Comparison of ENCODE assay signal across 12 cellular contexts in genomic region chr7:45031829-45032228, GRCh38. TPM values are rescaled to one million over a fixed set of nuclear protein-coding genes. Genes with fewer than 3 reads are reported as not detected.
DNase-seq lines count a peak whose midpoint lies in the region; ATAC-seq, FAIRE-seq and TF ChIP-seq lines count a peak whose summit lies in the region.
"Had no signal": no experiment of that assay in that cellular context is flagged by ENCODE, and none has a peak within 500 bp of the region (broad histone marks: within the 10 kb centered on the region; RNA-seq: fewer than 3 reads in every experiment).

No MANE protein-coding gene starts in this region.

- H3K9ac ChIP-seq in HepG2 (ENCODE audit: insufficient read depth, low read depth, low read length) = no peak overlapping the region
- no peak overlapping the region for H3K9ac ChIP-seq in Karpas-422 (ENCODE audit: low read length)

- H2AFZ ChIP-seq in HepG2 (ENCODE audit: low read length) (no peak overlapping the region), Karpas-422 (ENCODE audit: low read length) (no peak overlapping the region)

- intact Hi-C loops in HepG2 (cut with micrococcal nuclease; ENCODE audit: unreplicated experiment) = no loop called here
- intact Hi-C loops in right lobe of liver (cut with DNase I) = no loop called here

- TF ChIP-seq RAD21 in HepG2 (CRISPR knock-in tag; IDR thresholded peaks at IDR 0.05) = no peak

- no peaks in the 10 kb centered on the region for H3K9me3 ChIP-seq in HepG2 (ENCODE audit: low read length)
- no peaks in the 10 kb centered on the region for H3K9me3 ChIP-seq in right lobe of liver
- H3K9me3 ChIP-seq in Karpas-422 (ENCODE audit: low read length) = no peaks in the 10 kb centered on the region
- H3K9me3 ChIP-seq: left ventricle myocardium inferior had no signal

- H3K4me3 ChIP-seq in HepG2 (replicated peaks in 1 of 3; ENCODE audit: insufficient read depth in 1 of 3, low read depth in 2 of 3, low read length in 3 of 3) (no peak overlapping the region), right lobe of liver (no peak overlapping the region), Karpas-422 (ENCODE audit: low read length) (no peak overlapping the region)
- H3K4me3 ChIP-seq: left ventricle myocardium inferior had no signal

- CTCF ChIA-PET in HepG2 (lab: Yijun Ruan, JAX; ENCODE audit: low intra/inter-chr PET ratio, low total read pairs) = no interaction called here

- peak overlapping the region; percentile 75 for H3K27ac Mint-ChIP-seq in activated naive CD8-positive, alpha-beta T cell treated with anti-CD3 and anti-CD28 coated beads, Interleukin-2, amount 10 ng/mL, durations not matched to agents 7 days and 5 days
- H3K27ac Mint-ChIP-seq in stimulated activated naive CD8-positive, alpha-beta T cell treated with anti-CD3 and anti-CD28 coated beads, Interleukin-15, amount 100 ng/mL, for 72 hours = peak overlapping the region; percentile 12 to 15

- TF ChIP-seq CTCF in HepG2 (CRISPR knock-in tag; IDR thresholded peaks at IDR 0.05) = no peak
- no peak for TF ChIP-seq CTCF in right lobe of liver (IDR thresholded peaks at IDR 0.05)

- H3K27ac ChIP-seq in HepG2 (ENCODE audit: extremely low read length, insufficient read depth, low read length) (no peak overlapping the region), right lobe of liver (no peak overlapping the region), Karpas-422 (ENCODE audit: low read length) (no peak overlapping the region)
- H3K27ac ChIP-seq: left ventricle myocardium inferior had no signal

- TF ChIP-seq POLR2A in HepG2 (IDR thresholded peaks at IDR 0.05; ENCODE audit: insufficient read depth in 1 of 2, low read depth in 2 of 2, low read length in 2 of 2) (no peak), right lobe of liver (IDR thresholded peaks at IDR 0.05) (no peak)

- no peaks in the 10 kb centered on the region for H3K36me3 ChIP-seq in HepG2 (replicated peaks in 1 of 2; ENCODE audit: control insufficient read depth in 1 of 2, insufficient read depth in 2 of 2, low read length in 2 of 2)
- H3K36me3 ChIP-seq in right lobe of liver = peaks cover 0 to 6% (median 0%) of the 10 kb centered on the region in 4 donors
- peaks cover 31% of the 10 kb centered on the region for H3K36me3 ChIP-seq in Karpas-422 (ENCODE audit: insufficient read depth, low read length)

- H3K27me3 ChIP-seq in HepG2 (ENCODE audit: control insufficient read depth in 1 of 2, insufficient read depth in 2 of 2, low read length in 2 of 2) (no peaks in the 10 kb centered on the region), right lobe of liver (no peaks in the 10 kb centered on the region), Karpas-422 (ENCODE audit: low read length) (no peaks in the 10 kb centered on the region)

- 27% methylated on average over 4 of the region's 4 CpGs for WGBS in HepG2 (ENCODE audit: low lambda C conversion rate)
- 73% methylated on average over 4 of the region's 4 CpGs for WGBS in right lobe of liver (ENCODE audit: insufficient coverage, low coverage, low lambda C conversion rate, missing lambda C conversion rate)

- H4K20me1 ChIP-seq in HepG2 (ENCODE audit: insufficient read depth, low read length) (no peaks in the 10 kb centered on the region), Karpas-422 (ENCODE audit: insufficient read depth, low read depth, low read length) (peaks cover 3% of the 10 kb centered on the region; the same call in 1 of the 2 replicates)

- peaks cover 12% of the 10 kb centered on the region for H3K79me2 ChIP-seq in HepG2 (ENCODE audit: insufficient read depth, low read length)
- H3K79me2 ChIP-seq in Karpas-422 (ENCODE audit: low read length) = peaks cover 90% of the 10 kb centered on the region

- peak in 1 of 2 experiments; percentile 82; a peak in 1 of 4 replicates for TF ChIP-seq EP300 in HepG2 (IDR thresholded peaks at IDR 0.05; ENCODE audit: low read depth in 2 of 2, low read length in 2 of 2)
- no peak for TF ChIP-seq EP300 in HepG2 (CRISPR knock-in tag; IDR thresholded peaks at IDR 0.05; ENCODE audit: borderline replicate concordance)

- peak; percentile 66 for FAIRE-seq in HepG2 (lab: Jason Lieb, UNC)

- ATAC-seq in HepG2 (peak; percentile 63), right lobe of liver (no peak)
- ATAC-seq in activated naive CD8-positive, alpha-beta T cell treated with anti-CD3 and anti-CD28 coated beads, Interleukin-2, amount 10 ng/mL, durations not matched to agents 7 days and 5 days (ENCODE audit: low read depth) = no peak
- ATAC-seq in stimulated activated naive CD8-positive, alpha-beta T cell treated with anti-CD3 and anti-CD28 coated beads, Interleukin-15, amount 100 ng/mL, for 72 hours = no peak

- in situ Hi-C loops in HepG2 (cut with HindIII; ENCODE audit: extremely low pct_ligation_motif_present, low pct_unique_long_range_greater_than_20kb) = no loop called here

- POLR2A ChIA-PET in HepG2 (lab: Yijun Ruan, JAX) = no interaction called here
- POLR2A ChIA-PET in activated naive CD8-positive, alpha-beta T cell treated with anti-CD3 and anti-CD28 coated beads, Interleukin-2, amount 10 ng/mL, durations not matched to agents 7 days and 5 days (lab: Charles Lee) = interaction anchor here (0.9 to 3.2 kb wide), 3 partner anchors 10 to 32 kb away, joined by 4 to 22 read pairs (median 6); partner anchors contain the start of gene CCM2

- BruUV-seq in HepG2 (replicated peaks; lab: Mats Ljungman, UMichigan) = no TSS peak

- DNase-seq in HepG2 (ENCODE audit: low spot score) (peak; percentile 56), right lobe of liver (no peak), NCI-H2227 treated with DMSO at 0.1 percent for 48 hours (lab: John Stamatoyannopoulos, UW) (peak; percentile 7), iPS-NIHi7 (ENCODE audit: extremely low spot score) (no peak), Karpas-422 (no peak), GDM1 (lab: John Stamatoyannopoulos, UW) (no peak)
- DNase-seq in activated naive CD8-positive, alpha-beta T cell treated with anti-CD3 and anti-CD28 coated beads, Interleukin-2, amount 10 ng/mL, durations not matched to agents 7 days and 5 days = no peak
- no peak for DNase-seq in stimulated activated naive CD8-positive, alpha-beta T cell treated with anti-CD3 and anti-CD28 coated beads, Interleukin-15, amount 100 ng/mL, for 72 hours
- DNase-seq: aorta; left ventricle myocardium inferior; NCI-H446 treated with DMSO at 0.1 percent for 48 hours; stimulated activated CD4-positive, alpha-beta T cell treated with anti-CD3 and anti-CD28 coated beads, Interleukin-15, amount 100 ng/mL, for 24 hours had no signal

- H3K9me2 ChIP-seq in Karpas-422 (replicated peaks; ENCODE audit: insufficient read depth, low read length) = no peaks in the 10 kb centered on the region

- no peaks in the 10 kb centered on the region for H3K27me3 Mint-ChIP-seq in activated naive CD8-positive, alpha-beta T cell treated with anti-CD3 and anti-CD28 coated beads, Interleukin-2, amount 10 ng/mL, durations not matched to agents 7 days and 5 days
- H3K27me3 Mint-ChIP-seq in stimulated activated naive CD8-positive, alpha-beta T cell treated with anti-CD3 and anti-CD28 coated beads, Interleukin-15, amount 100 ng/mL, for 72 hours = no peaks in the 10 kb centered on the region

- peaks cover 50% of the 10 kb centered on the region for H3K36me3 Mint-ChIP-seq in activated naive CD8-positive, alpha-beta T cell treated with anti-CD3 and anti-CD28 coated beads, Interleukin-2, amount 10 ng/mL, durations not matched to agents 7 days and 5 days

- peak overlapping the region; percentile 65 for H3K4me3 Mint-ChIP-seq in activated naive CD8-positive, alpha-beta T cell treated with anti-CD3 and anti-CD28 coated beads, Interleukin-2, amount 10 ng/mL, durations not matched to agents 7 days and 5 days
- peak overlapping the region; percentile 52 to 59 for H3K4me3 Mint-ChIP-seq in stimulated activated naive CD8-positive, alpha-beta T cell treated with anti-CD3 and anti-CD28 coated beads, Interleukin-15, amount 100 ng/mL, for 72 hours

- H3K4me2 ChIP-seq in HepG2 (ENCODE audit: low read depth, low read length) (no peak overlapping the region), Karpas-422 (ENCODE audit: low read depth, low read length, poor library complexity, severe bottlenecking) (no peak overlapping the region)

- peaks cover 71% of the 10 kb centered on the region for H3K4me1 Mint-ChIP-seq in activated naive CD8-positive, alpha-beta T cell treated with anti-CD3 and anti-CD28 coated beads, Interleukin-2, amount 10 ng/mL, durations not matched to agents 7 days and 5 days
- H3K4me1 Mint-ChIP-seq in stimulated activated naive CD8-positive, alpha-beta T cell treated with anti-CD3 and anti-CD28 coated beads, Interleukin-15, amount 100 ng/mL, for 72 hours = peaks cover 87% of the 10 kb centered on the region

- H3K9me3 Mint-ChIP-seq in activated naive CD8-positive, alpha-beta T cell treated with anti-CD3 and anti-CD28 coated beads, Interleukin-2, amount 10 ng/mL, durations not matched to agents 7 days and 5 days = no peaks in the 10 kb centered on the region
- H3K9me3 Mint-ChIP-seq in stimulated activated naive CD8-positive, alpha-beta T cell treated with anti-CD3 and anti-CD28 coated beads, Interleukin-15, amount 100 ng/mL, for 72 hours = no peaks in the 10 kb centered on the region

- H3K4me1 ChIP-seq in HepG2 (ENCODE audit: insufficient read depth, low read length) (peaks cover 69% of the 10 kb centered on the region), right lobe of liver (peaks cover 0 to 28% (median 12%) of the 10 kb centered on the region in 4 donors), Karpas-422 (ENCODE audit: low read length) (peaks cover 13% of the 10 kb centered on the region)

RNA-seq across cellular contexts. Expression of gene CCM2, which starts 31.8 kb away (rescaled TPM):
- 14.2 and 15.8 TPM in 2 replicates for total RNA-seq in HepG2 (2016; rRNA removed; fragmentation: Illumina TruSeq; extraction: Trizol)
- total RNA-seq in HepG2 (2016; cell fraction: cytosol; rRNA removed; fragmentation: Illumina TruSeq; extraction: Trizol; ENCODE audit: low read depth) = 18.2 and 19.1 TPM in 2 replicates
- 12.5 and 16.6 TPM in 2 replicates for total RNA-seq in HepG2 (2016; cell fraction: insoluble cytoplasmic fraction; rRNA removed; fragmentation: Illumina TruSeq; extraction: Trizol)
- total RNA-seq in HepG2 (2016; cell fraction: membrane; rRNA removed; fragmentation: Illumina TruSeq; extraction: Trizol) = 37.4 and 37.5 TPM in 2 replicates
- 9.5 and 10.1 TPM in 2 replicates for total RNA-seq in HepG2 (2016; cell fraction: nucleus; rRNA removed; fragmentation: Illumina TruSeq; extraction: Trizol)
- polyA plus RNA-seq in HepG2 (2011; rRNA removed) = 13.7 and 20.8 TPM in 2 replicates
- 13.4 and 18.8 TPM in 2 replicates for polyA plus RNA-seq in HepG2 (2011; cell fraction: cytosol; rRNA removed)
- polyA plus RNA-seq in HepG2 (2011; cell fraction: nucleus; rRNA removed) = 21.0 and 23.0 TPM in 2 replicates
- 10.2 and 13.2 TPM in 2 replicates for polyA plus RNA-seq in HepG2 (2012)
- 25.8 and 27.8 TPM in 2 replicates for polyA plus RNA-seq in HepG2 (2016; cell fraction: cytosol; fragmentation: Illumina TruSeq; extraction: Trizol; ENCODE audit: low read depth)
- 14.5 and 18.7 TPM in 2 replicates for polyA plus RNA-seq in HepG2 (2016; cell fraction: insoluble cytoplasmic fraction; fragmentation: Illumina TruSeq; extraction: Trizol; ENCODE audit: low read depth)
- polyA plus RNA-seq in HepG2 (2016; cell fraction: membrane; fragmentation: Illumina TruSeq; extraction: Trizol; ENCODE audit: low read depth) = 34.2 and 39.7 TPM in 2 replicates
- 20.6 and 22.6 TPM in 2 replicates for polyA plus RNA-seq in HepG2 (2016; cell fraction: nucleus; fragmentation: Illumina TruSeq; extraction: Trizol; ENCODE audit: insufficient read depth, low read depth)
- polyA minus RNA-seq in HepG2 (2011; rRNA and poly(A)+ RNA removed; ENCODE audit: low replicate concordance) = 18.9 and 30.7 TPM in 2 replicates
- 8.0 and 10.6 TPM in 2 replicates for polyA minus RNA-seq in HepG2 (2011; cell fraction: cytosol; rRNA and poly(A)+ RNA removed)
- 3.9 and 8.0 TPM in 2 replicates for polyA minus RNA-seq in HepG2 (2011; cell fraction: nucleus; rRNA and poly(A)+ RNA removed)
- 10 to 100 TPM; 29.4 to 70.7 (median 37.9) TPM for total RNA-seq in right lobe of liver
- 100 to 1,000 TPM; 126 to 132 TPM for total RNA-seq in activated naive CD8-positive, alpha-beta T cell treated with anti-CD3 and anti-CD28 coated beads, Interleukin-2, amount 10 ng/mL, durations not matched to agents 7 days and 5 days
- total RNA-seq in Karpas-422 (2014; rRNA removed; shearing (Covaris generic); ENCODE audit: low replicate concordance) = 42.5 and 78.8 TPM in 2 replicates

RNA-seq across cellular contexts. Expression of gene MYO1G, which starts 53.0 kb away (rescaled TPM):
- total RNA-seq in HepG2 (2016; rRNA removed; fragmentation: Illumina TruSeq; extraction: Trizol) (0.28 and 0.29 TPM in 2 replicates), right lobe of liver (1 to 10 TPM in 5 of 6 experiments, under 1 TPM in 1; 0.92 to 4.5 (median 2.0) TPM)
- 0.09 TPM in 1 of 2 replicates, not detected in the other for total RNA-seq in HepG2 (2016; cell fraction: cytosol; rRNA removed; fragmentation: Illumina TruSeq; extraction: Trizol; ENCODE audit: low read depth)
- total RNA-seq in HepG2 (2016; cell fraction: insoluble cytoplasmic fraction; rRNA removed; fragmentation: Illumina TruSeq; extraction: Trizol) = 0.12 and 0.22 TPM in 2 replicates
- not detected in 2 replicates for total RNA-seq in HepG2 (2016; cell fraction: membrane; rRNA removed; fragmentation: Illumina TruSeq; extraction: Trizol)
- 0.28 TPM in 1 of 2 replicates, not detected in the other for total RNA-seq in HepG2 (2016; cell fraction: nucleus; rRNA removed; fragmentation: Illumina TruSeq; extraction: Trizol)
- 1.1 and 2.4 TPM in 2 replicates for polyA plus RNA-seq in HepG2 (2011; rRNA removed)
- polyA plus RNA-seq in HepG2 (2011; cell fraction: cytosol; rRNA removed) = 0.71 and 1.2 TPM in 2 replicates
- polyA plus RNA-seq in HepG2 (2011; cell fraction: nucleus; rRNA removed) = 3.8 and 5.7 TPM in 2 replicates
- polyA plus RNA-seq in HepG2 (2012) = 0.44 and 1.2 TPM in 2 replicates
- not detected in 2 replicates for polyA plus RNA-seq in HepG2 (2016; cell fraction: cytosol; fragmentation: Illumina TruSeq; extraction: Trizol; ENCODE audit: low read depth)
- polyA plus RNA-seq in HepG2 (2016; cell fraction: insoluble cytoplasmic fraction; fragmentation: Illumina TruSeq; extraction: Trizol; ENCODE audit: low read depth) = 0.15 and 0.21 TPM in 2 replicates
- 0.08 TPM in 1 of 2 replicates, not detected in the other for polyA plus RNA-seq in HepG2 (2016; cell fraction: membrane; fragmentation: Illumina TruSeq; extraction: Trizol; ENCODE audit: low read depth)
- 0.31 and 0.44 TPM in 2 replicates for polyA plus RNA-seq in HepG2 (2016; cell fraction: nucleus; fragmentation: Illumina TruSeq; extraction: Trizol; ENCODE audit: insufficient read depth, low read depth)
- polyA minus RNA-seq in HepG2 (2011; rRNA and poly(A)+ RNA removed; ENCODE audit: low replicate concordance) = 1.7 and 89.4 TPM in 2 replicates
- polyA minus RNA-seq in HepG2 (2011; cell fraction: cytosol; rRNA and poly(A)+ RNA removed) = 0.70 and 1.2 TPM in 2 replicates
- polyA minus RNA-seq in HepG2 (2011; cell fraction: nucleus; rRNA and poly(A)+ RNA removed) = 1.4 and 2.6 TPM in 2 replicates
- 100 to 1,000 TPM; 382 to 403 TPM for total RNA-seq in activated naive CD8-positive, alpha-beta T cell treated with anti-CD3 and anti-CD28 coated beads, Interleukin-2, amount 10 ng/mL, durations not matched to agents 7 days and 5 days
- 62.4 and 130 TPM in 2 replicates for total RNA-seq in Karpas-422 (2014; rRNA removed; shearing (Covaris generic); ENCODE audit: low replicate concordance)

RNA-seq across cellular contexts. Expression of gene NACAD, which starts 56.9 kb away (rescaled TPM):
- total RNA-seq in HepG2 (2016; rRNA removed; fragmentation: Illumina TruSeq; extraction: Trizol) = 0.08 TPM in 1 of 2 replicates, not detected in the other
- total RNA-seq in HepG2 (2016; cell fraction: cytosol; rRNA removed; fragmentation: Illumina TruSeq; extraction: Trizol; ENCODE audit: low read depth) = not detected in 2 replicates
- 0.02 and 0.07 TPM in 2 replicates for total RNA-seq in HepG2 (2016; cell fraction: insoluble cytoplasmic fraction; rRNA removed; fragmentation: Illumina TruSeq; extraction: Trizol)
- not detected in 2 replicates for total RNA-seq in HepG2 (2016; cell fraction: membrane; rRNA removed; fragmentation: Illumina TruSeq; extraction: Trizol)
- total RNA-seq in HepG2 (2016; cell fraction: nucleus; rRNA removed; fragmentation: Illumina TruSeq; extraction: Trizol) = not detected in 2 replicates
- polyA plus RNA-seq in HepG2 (2011; rRNA removed) = 0.04 and 0.07 TPM in 2 replicates
- polyA plus RNA-seq in HepG2 (2011; cell fraction: cytosol; rRNA removed) = 0.04 and 0.06 TPM in 2 replicates
- polyA plus RNA-seq in HepG2 (2011; cell fraction: nucleus; rRNA removed) = 0.45 and 0.54 TPM in 2 replicates
- 0.54 and 0.63 TPM in 2 replicates for polyA plus RNA-seq in HepG2 (2012)
- not detected in 2 replicates for polyA plus RNA-seq in HepG2 (2016; cell fraction: cytosol; fragmentation: Illumina TruSeq; extraction: Trizol; ENCODE audit: low read depth)
- polyA plus RNA-seq in HepG2 (2016; cell fraction: insoluble cytoplasmic fraction; fragmentation: Illumina TruSeq; extraction: Trizol; ENCODE audit: low read depth) = 0.08 TPM in 1 of 2 replicates, not detected in the other
- polyA plus RNA-seq in HepG2 (2016; cell fraction: membrane; fragmentation: Illumina TruSeq; extraction: Trizol; ENCODE audit: low read depth) = not detected in 2 replicates
- 0.15 and 0.89 TPM in 2 replicates for polyA plus RNA-seq in HepG2 (2016; cell fraction: nucleus; fragmentation: Illumina TruSeq; extraction: Trizol; ENCODE audit: insufficient read depth, low read depth)
- 0.05 TPM in 1 of 2 replicates, not detected in the other for polyA minus RNA-seq in HepG2 (2011; rRNA and poly(A)+ RNA removed; ENCODE audit: low replicate concordance)
- 0.09 and 0.20 TPM in 2 replicates for polyA minus RNA-seq in HepG2 (2011; cell fraction: cytosol; rRNA and poly(A)+ RNA removed)
- 0.13 and 0.25 TPM in 2 replicates for polyA minus RNA-seq in HepG2 (2011; cell fraction: nucleus; rRNA and poly(A)+ RNA removed)
- total RNA-seq in right lobe of liver = under 1 TPM in 5 of 6 experiments, not detected in 1; 0.09 to 0.42 (median 0.12) TPM
- under 1 TPM; 0.08 to 0.11 TPM for total RNA-seq in activated naive CD8-positive, alpha-beta T cell treated with anti-CD3 and anti-CD28 coated beads, Interleukin-2, amount 10 ng/mL, durations not matched to agents 7 days and 5 days
- total RNA-seq in Karpas-422 (2014; rRNA removed; shearing (Covaris generic); ENCODE audit: low replicate concordance) = 0.04 TPM in 1 of 2 replicates, not detected in the other

Comparison
In these comparisons a context has a peak if more than half of its experiments do, and no peak if none do; other contexts are left out.
1. DNase-seq: peak in HepG2 (single experiment) and NCI-H2227 treated with DMSO at 0.1 percent for 48 hours (single experiment); none in right lobe of liver (0 of 3), activated naive CD8-positive, alpha-beta T cell treated with anti-CD3 and anti-CD28 coated beads, Interleukin-2, amount 10 ng/mL, durations not matched to agents 7 days and 5 days (single experiment), stimulated activated naive CD8-positive, alpha-beta T cell treated with anti-CD3 and anti-CD28 coated beads, Interleukin-15, amount 100 ng/mL, for 72 hours (0 of 2), iPS-NIHi7 (single experiment), Karpas-422 (single experiment) and GDM1 (single experiment).
2. RNA of gene MYO1G, which starts 53.0 kb away (total RNA-seq): 382 to 403 TPM in activated naive CD8-positive, alpha-beta T cell treated with anti-CD3 and anti-CD28 coated beads, Interleukin-2, amount 10 ng/mL, durations not matched to agents 7 days and 5 days and 62.4 to 130 TPM in Karpas-422; 0.92 to 4.5 TPM in right lobe of liver and 0.09 to 0.29 TPM in HepG2; every median in the first group is over 10 times any median in the second.